Comparison of ENCODE assay signal across 9 cellular contexts in the genomic region with DNA sequence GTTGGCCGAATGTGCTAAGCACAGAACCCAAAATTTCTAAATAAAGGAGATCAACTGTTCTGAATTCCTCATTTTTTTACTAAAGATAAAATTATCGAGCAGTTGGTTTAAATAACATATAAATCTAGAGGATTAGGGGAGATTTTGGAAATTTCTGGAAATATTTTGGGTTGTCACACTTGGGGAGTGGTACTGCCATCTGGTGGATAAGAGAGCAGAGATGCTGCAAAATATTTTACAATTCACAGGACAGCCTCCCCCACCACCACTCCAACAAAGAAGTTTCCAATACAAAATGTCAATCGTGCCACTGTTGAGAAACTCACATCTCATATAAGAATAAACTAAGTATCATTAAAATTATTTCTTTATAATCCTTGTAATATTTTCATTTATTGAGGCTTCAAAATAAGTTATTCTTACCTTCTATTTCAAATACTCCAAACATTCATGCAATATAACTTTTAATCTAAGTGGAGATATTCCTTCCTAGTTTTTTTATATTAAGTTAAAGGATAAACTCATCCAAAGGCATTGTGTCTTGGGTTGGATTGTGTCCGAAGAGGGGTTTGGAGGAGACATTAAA. TPM values are rescaled to one million over a fixed set of nuclear protein-coding genes. Genes with fewer than 3 reads are reported as not detected.
DNase-seq lines count a peak whose midpoint lies in the region; ATAC-seq, FAIRE-seq and TF ChIP-seq lines count a peak whose summit lies in the region.
"Had no signal": no experiment of that assay in that cellular context is flagged by ENCODE, and none has a peak within 500 bp of the region (broad histone marks: within the 10 kb centered on the region; RNA-seq: fewer than 3 reads in every experiment).

No MANE protein-coding gene starts in this region.

- peak; percentile 77 for TF ChIP-seq CTCF in C4-2B (conservative IDR thresholded peaks at IDR 0.05)
- peak in 2 of 3 donors; percentile 42 to 45 for TF ChIP-seq CTCF in breast epithelium (IDR thresholded peaks at IDR 0.05)

- no peaks in the 10 kb centered on the region for H3K4me1 ChIP-seq in breast epithelium

- H3K27ac ChIP-seq in C4-2B (no peak overlapping the region), breast epithelium (no peak overlapping the region)
- H3K27ac ChIP-seq: epithelial cell of prostate had no signal

- FAIRE-seq in RCC 7860 (lab: Jason Lieb, UNC): no peak

- no peaks in the 10 kb centered on the region for H3K27me3 ChIP-seq in breast epithelium

- no peak overlapping the region for H3K4me3 ChIP-seq in breast epithelium

- peak; percentile 72 for DNase-seq in KBM-7
- DNase-seq in breast epithelium (ENCODE audit: low spot score in 2 of 2): no peak
- DNase-seq in left kidney (ENCODE audit: low read depth, low spot score): peak; percentile 40
- DNase-seq in RCC 7860 (ENCODE audit: low spot score): no peak

- ATAC-seq in HG03025 (IDR thresholded peaks at IDR 0.05; ENCODE audit: low FRiP score, unreplicated experiment): no peak
- no peak for ATAC-seq in GM19351 (IDR thresholded peaks at IDR 0.05; ENCODE audit: unreplicated experiment)
- no peak for ATAC-seq in GM19455 (IDR thresholded peaks at IDR 0.05; ENCODE audit: unreplicated experiment)

- in situ Hi-C loops in KBM-7 (cut with MboI; ENCODE audit: low pct_unique_long_range_greater_than_20kb, low sequenced_read_pairs): loop anchor here (25.0 kb wide), 1 partner anchor 185 kb away; no protein-coding TSS in a partner anchor

- intact Hi-C loops in breast epithelium (cut with DNase I; ENCODE audit: low total_unique reads): no loop called here

- TF ChIP-seq POLR2A in breast epithelium (IDR thresholded peaks at IDR 0.05): no peak

- H3K9me3 ChIP-seq in breast epithelium: no peaks in the 10 kb centered on the region

- no peaks in the 10 kb centered on the region for H3K36me3 ChIP-seq in breast epithelium

RNA-seq across cellular contexts. Expression of gene ABCA8, which starts 17.0 kb away (rescaled TPM):
- 10 to 100 TPM; 38.6 to 47.5 (median 46.2) TPM for total RNA-seq in breast epithelium

Comparison
In these comparisons a context has a peak if more than half of its experiments do, and no peak if none do; other contexts are left out.
1. DNase-seq: peak in KBM-7 (single experiment) and left kidney (single experiment); none in breast epithelium (0 of 2) and RCC 7860 (single experiment).